In genomic region chr14:54709444-54709843, GRCh38 we compare ENCODE assay signal across 13 cellular contexts.
DNase-seq lines count a peak whose midpoint lies in the region; ATAC-seq and TF ChIP-seq lines count a peak whose summit lies in the region.
"Had no signal": no experiment of that assay in that cellular context is flagged by ENCODE, and none has a peak within 500 bp of the region (broad histone marks: within the 10 kb centered on the region; RNA-seq: fewer than 3 reads in every experiment).

No MANE protein-coding gene starts in this region.

- intact Hi-C loops in upper lobe of right lung (cut with DNase I), result no loop called here

- DNase-seq in activated naive CD4-positive, alpha-beta T cell treated with anti-CD3 and anti-CD28 coated beads, Interleukin-2, amount 50 U/mL, for 72 hours (ENCODE audit: low spot score in 2 of 2), result peak in 1 of 2 donors; percentile 17
- DNase-seq in activated naive CD4-positive, alpha-beta T cell treated with anti-CD3 and anti-CD28 coated beads, Interleukin-2, amount 10 ng/mL, durations not matched to agents 7 days and 5 days, result no peak
- DNase-seq in upper lobe of right lung (no peak), MG63 (no peak), NOMO-1 (lab: John Stamatoyannopoulos, UW; ENCODE audit: unreplicated experiment in 2 of 2) (no peak), NCI-H1417 treated with DMSO at 0.1 percent for 48 hours (lab: John Stamatoyannopoulos, UW) (no peak)
- DNase-seq: amygdala, erythroblast, NCI-H748 treated with DMSO at 0.1 percent for 48 hours had no signal

- H3K9me3 ChIP-seq in upper lobe of right lung (no peaks in the 10 kb centered on the region), MG63 (no peaks in the 10 kb centered on the region)

- H3K4me3 ChIP-seq in upper lobe of right lung (no peak overlapping the region), MG63 (no peak overlapping the region)

- H3K27me3 ChIP-seq in upper lobe of right lung (no peaks in the 10 kb centered on the region), MG63 (no peaks in the 10 kb centered on the region)

- no peak for TF ChIP-seq CTCF in upper lobe of right lung (IDR thresholded peaks at IDR 0.05)

- peaks cover 0 to 7% of the 10 kb centered on the region in 2 donors for H3K9me3 Mint-ChIP-seq in activated naive CD4-positive, alpha-beta T cell treated with anti-CD3 and anti-CD28 coated beads, Interleukin-2, amount 50 U/mL, for 72 hours
- no peaks in the 10 kb centered on the region for H3K9me3 Mint-ChIP-seq in activated naive CD4-positive, alpha-beta T cell treated with anti-CD3 and anti-CD28 coated beads, Interleukin-2, amount 10 ng/mL, durations not matched to agents 7 days and 5 days

- no peak overlapping the region for H3K27ac Mint-ChIP-seq in activated naive CD4-positive, alpha-beta T cell treated with anti-CD3 and anti-CD28 coated beads, Interleukin-2, amount 50 U/mL, for 72 hours
- H3K27ac Mint-ChIP-seq in activated naive CD4-positive, alpha-beta T cell treated with anti-CD3 and anti-CD28 coated beads, Interleukin-2, amount 10 ng/mL, durations not matched to agents 7 days and 5 days, result no peak overlapping the region
- H3K27ac Mint-ChIP-seq: progenitor cell of endocrine pancreas had no signal

- ATAC-seq in activated naive CD4-positive, alpha-beta T cell treated with anti-CD3 and anti-CD28 coated beads, Interleukin-2, amount 50 U/mL, for 72 hours, result peak; percentile 98 to 99
- peak; percentile 88 for ATAC-seq in HG02588 (IDR thresholded peaks at IDR 0.05; ENCODE audit: unreplicated experiment)
- peak; percentile 93 for ATAC-seq in HG03565 (IDR thresholded peaks at IDR 0.05; ENCODE audit: unreplicated experiment)
- ATAC-seq in upper lobe of right lung, result peak; percentile 81

- H3K36me3 ChIP-seq in upper lobe of right lung, result no peaks in the 10 kb centered on the region
- no peaks in the 10 kb centered on the region for H3K36me3 ChIP-seq in MG63

- peaks cover 0 to 18% of the 10 kb centered on the region in 2 donors for H3K36me3 Mint-ChIP-seq in activated naive CD4-positive, alpha-beta T cell treated with anti-CD3 and anti-CD28 coated beads, Interleukin-2, amount 50 U/mL, for 72 hours
- peaks cover 3% of the 10 kb centered on the region for H3K36me3 Mint-ChIP-seq in activated naive CD4-positive, alpha-beta T cell treated with anti-CD3 and anti-CD28 coated beads, Interleukin-2, amount 10 ng/mL, durations not matched to agents 7 days and 5 days

- CTCF ChIA-PET in activated naive CD4-positive, alpha-beta T cell treated with anti-CD3 and anti-CD28 coated beads, Interleukin-2, amount 10 ng/mL, durations not matched to agents 7 days and 5 days (lab: Charles Lee), result no interaction called here

- H3K4me1 Mint-ChIP-seq in activated naive CD4-positive, alpha-beta T cell treated with anti-CD3 and anti-CD28 coated beads, Interleukin-2, amount 10 ng/mL, durations not matched to agents 7 days and 5 days, result peaks cover 22% of the 10 kb centered on the region

- no peak overlapping the region for H3K4me3 Mint-ChIP-seq in activated naive CD4-positive, alpha-beta T cell treated with anti-CD3 and anti-CD28 coated beads, Interleukin-2, amount 10 ng/mL, durations not matched to agents 7 days and 5 days

- no peak overlapping the region for H3K27ac ChIP-seq in upper lobe of right lung
- H3K27ac ChIP-seq: VCaP had no signal

- peaks cover 8% of the 10 kb centered on the region for H3K27me3 Mint-ChIP-seq in activated naive CD4-positive, alpha-beta T cell treated with anti-CD3 and anti-CD28 coated beads, Interleukin-2, amount 10 ng/mL, durations not matched to agents 7 days and 5 days
- H3K27me3 Mint-ChIP-seq: progenitor cell of endocrine pancreas had no signal

- peaks cover 17% of the 10 kb centered on the region for H3K4me1 ChIP-seq in upper lobe of right lung
